In the genomic region with DNA sequence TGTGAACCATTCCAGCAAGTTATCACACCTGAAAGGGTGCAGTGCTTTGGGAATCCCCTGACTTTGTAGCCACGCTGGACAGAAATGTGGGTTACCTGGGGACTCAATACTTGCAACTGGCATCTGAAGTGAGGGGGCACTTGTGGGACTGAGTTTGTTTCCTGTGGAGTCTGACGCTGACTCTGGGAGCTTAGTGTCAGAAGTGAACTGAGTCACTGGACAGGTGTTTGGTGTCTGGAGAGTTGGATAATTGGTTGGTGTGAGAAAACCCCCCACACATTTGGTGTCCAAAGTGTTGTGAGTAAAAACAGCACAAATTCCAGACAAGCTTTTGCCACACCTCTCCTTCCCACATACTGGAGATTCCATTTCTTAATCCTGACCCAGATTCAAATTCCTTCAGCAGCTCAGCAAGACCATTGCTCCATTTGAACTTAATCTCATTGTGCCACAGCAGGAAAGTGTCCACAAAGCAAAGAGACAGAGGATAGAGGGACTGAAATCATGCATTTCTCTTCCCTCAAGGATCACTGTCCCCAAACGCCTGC, we compare ENCODE assay signal across 2 cellular contexts. TPM values are rescaled to one million over a fixed set of nuclear protein-coding genes. Genes with fewer than 3 reads are reported as not detected.
"Had no signal": no experiment of that assay in that cellular context is flagged by ENCODE, and none has a peak within 500 bp of the region (broad histone marks: within the 10 kb centered on the region; RNA-seq: fewer than 3 reads in every experiment).

No MANE protein-coding gene starts in this region.

RNA-seq across cellular contexts. Expression of a gene that starts 48.8 kb away (rescaled TPM):
- total RNA-seq: ascending aorta; naive thymus-derived CD8-positive, alpha-beta T cell had no signal
- polyA plus RNA-seq: naive thymus-derived CD8-positive, alpha-beta T cell had no signal
